ENCODE assay signal across 22 cellular contexts in the genomic region with DNA sequence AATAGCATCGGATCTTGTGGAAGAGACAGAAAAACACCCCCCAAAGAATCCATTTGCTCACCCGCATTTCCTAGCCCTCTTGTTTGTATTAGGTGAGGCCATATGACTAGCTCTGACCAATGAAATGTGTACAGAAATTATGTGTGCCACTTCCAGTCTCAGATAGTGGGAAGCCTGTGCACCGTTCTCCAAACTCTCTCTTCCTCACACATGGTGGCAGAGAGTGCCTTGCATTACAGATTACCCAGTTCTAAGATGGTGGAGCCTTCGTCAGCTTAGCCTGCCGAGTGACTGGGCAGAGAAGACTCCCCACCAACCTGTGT.
A peak's percentile ranks its signal among the peaks of the same experiment; 100 is the strongest.
DNase-seq lines count a peak whose midpoint lies in the region; ATAC-seq and TF ChIP-seq lines count a peak whose summit lies in the region.
"Had no signal": no experiment of that assay in that cellular context is flagged by ENCODE, and none has a peak within 500 bp of the region (broad histone marks: within the 10 kb centered on the region; RNA-seq: fewer than 3 reads in every experiment).

No MANE protein-coding gene starts in this region.

- no peak for DNase-seq in heart right ventricle
- no peak for DNase-seq in left ventricle myocardium inferior
- no peak for DNase-seq in coronary artery (ENCODE audit: low spot score)
- DNase-seq in left lung = no peak
- no peak for DNase-seq in NCI-H82 treated with DMSO at 0.1 percent for 48 hours (lab: John Stamatoyannopoulos, UW; ENCODE audit: unreplicated experiment)
- DNase-seq in stimulated activated CD4-positive, alpha-beta T cell treated with anti-CD3 and anti-CD28 coated beads, Interleukin-15, amount 100 ng/mL, for 24 hours = no peak
- DNase-seq in GM13977 (ENCODE audit: low spot score) = no peak
- DNase-seq: CD4-positive, CD25-positive, alpha-beta regulatory T cell; Karpas-422; NCI-H1092; NCI-H1417 treated with DMSO at 0.1 percent for 48 hours; NCI-H1694 treated with DMSO at 0.1 percent for 48 hours; NCI-H2081; NCI-H2227 treated with DMSO at 0.1 percent for 48 hours; NCI-H526 treated with DMSO at 0.1 percent for 48 hours; SIG-M5 had no signal

- H3K27me3 ChIP-seq in heart right ventricle = no peaks in the 10 kb centered on the region
- H3K27me3 ChIP-seq in left ventricle myocardium inferior (ENCODE audit: low read depth) = no peaks in the 10 kb centered on the region
- no peaks in the 10 kb centered on the region for H3K27me3 ChIP-seq in left lung
- H3K27me3 ChIP-seq: BLaER1 had no signal

- in situ Hi-C loops in GM13977 (cut with MboI; ENCODE audit: low pct_unique_long_range_greater_than_20kb, low sequenced_read_pairs, unreplicated experiment) = no loop called here

- H3K27ac ChIP-seq in heart right ventricle (peak overlapping the region in 4 of 10 donors; percentile 2 to 30 (median 11)), left ventricle myocardium inferior (replicated peaks) (no peak overlapping the region), coronary artery (peak overlapping the region in 1 of 2 donors; percentile 0), left lung (no peak overlapping the region)
- H3K27ac ChIP-seq: BLaER1, RWPE1, SK-N-MC had no signal

- H3K4me1 ChIP-seq in heart right ventricle = peaks cover 0 to 11% (median 4%) of the 10 kb centered on the region in 9 donors
- H3K4me1 ChIP-seq in left ventricle myocardium inferior = peaks cover 19% of the 10 kb centered on the region
- no peaks in the 10 kb centered on the region for H3K4me1 ChIP-seq in left lung
- H3K4me1 ChIP-seq: BLaER1 had no signal

- no peak for TF ChIP-seq CTCF in heart right ventricle (IDR thresholded peaks at IDR 0.05)
- TF ChIP-seq CTCF in left ventricle myocardium inferior (IDR thresholded peaks at IDR 0.05; ENCODE audit: borderline replicate concordance) = no peak
- TF ChIP-seq CTCF in coronary artery (IDR thresholded peaks at IDR 0.05) = no peak
- no peak for TF ChIP-seq CTCF in left lung (IDR thresholded peaks at IDR 0.05)
- no peak for TF ChIP-seq CTCF in GM13977 (IDR thresholded peaks at IDR 0.05; ENCODE audit: extremely low read depth, insufficient read depth, missing control alignments)

- peak in 6 of 8 donors; percentile 23 to 55 (median 34) for ATAC-seq in heart right ventricle
- peak; percentile 35 for ATAC-seq in left lung
- no peak for ATAC-seq in HG03571 (IDR thresholded peaks at IDR 0.05; ENCODE audit: unreplicated experiment)
- ATAC-seq: HCT116, Panc1 had no signal

- intact Hi-C loops in heart right ventricle (cut with DNase I) = loop anchor here in 1 of 10 donors (5.0 kb wide), 1 partner anchor 331 kb away; the partner anchor contains the start of gene FOXN3
- intact Hi-C loops in left ventricle myocardium inferior (cut with micrococcal nuclease) = no loop called here
- intact Hi-C loops in left lung (cut with DNase I) = no loop called here

- 55 to 64% methylated on average over 5 of the region's 5 CpGs for WGBS in heart right ventricle, 2 donors

- H3K4me3 ChIP-seq in heart right ventricle (no peak overlapping the region), left ventricle myocardium inferior (no peak overlapping the region), coronary artery (peak overlapping the region; percentile 11), left lung (no peak overlapping the region)
- H3K4me3 ChIP-seq: BLaER1, SK-N-MC had no signal

- no peaks in the 10 kb centered on the region for H3K36me3 ChIP-seq in heart right ventricle
- H3K36me3 ChIP-seq in left ventricle myocardium inferior = no peaks in the 10 kb centered on the region
- H3K36me3 ChIP-seq in left lung = no peaks in the 10 kb centered on the region
- H3K36me3 ChIP-seq: BLaER1 had no signal

- no peaks in the 10 kb centered on the region for H3K9me3 ChIP-seq in heart right ventricle
- no peaks in the 10 kb centered on the region for H3K9me3 ChIP-seq in left ventricle myocardium inferior (replicated peaks)
- H3K9me3 ChIP-seq in left lung = no peaks in the 10 kb centered on the region
- H3K9me3 ChIP-seq: BLaER1 had no signal
